1 cellular context compared by ENCODE assay signal in genomic region chr17:79741751-79742588, GRCh38.
TF ChIP-seq lines count a peak whose summit lies in the region.

No MANE protein-coding gene starts in this region.

TF ChIP-seq in WTC11, 78 proteins besides CTCF, POLR2A, EP300 and RAD21 (continued from another document and continues in another):
- TF ChIP-seq USF2 (CRISPR knock-in tag; IDR thresholded peaks at IDR 0.05), result no peak
- no peak for TF ChIP-seq FOXK1 (CRISPR knock-in tag; IDR thresholded peaks at IDR 0.05)
- TF ChIP-seq MXD4 (CRISPR knock-in tag; IDR thresholded peaks at IDR 0.05; ENCODE audit: borderline replicate concordance), result no peak
- no peak for TF ChIP-seq PREB (CRISPR knock-in tag; IDR thresholded peaks at IDR 0.05; ENCODE audit: borderline replicate concordance)
- no peak for TF ChIP-seq ZNF423 (CRISPR knock-in tag; IDR thresholded peaks at IDR 0.05)
- no peak for TF ChIP-seq STAT6 (CRISPR knock-in tag; conservative IDR thresholded peaks at IDR 0.05; ENCODE audit: low read depth)
- no peak for TF ChIP-seq ZNF671 (CRISPR knock-in tag; IDR thresholded peaks at IDR 0.05)
- no peak for TF ChIP-seq PRDM15 (CRISPR knock-in tag; IDR thresholded peaks at IDR 0.05)
- TF ChIP-seq E2F1 (CRISPR knock-in tag; IDR thresholded peaks at IDR 0.05), result no peak
- TF ChIP-seq ERG (CRISPR knock-in tag; IDR thresholded peaks at IDR 0.05), result no peak
- no peak for TF ChIP-seq EMX1 (CRISPR knock-in tag; IDR thresholded peaks at IDR 0.05)
- no peak for TF ChIP-seq ZNF425 (CRISPR knock-in tag; conservative IDR thresholded peaks at IDR 0.05)
- no peak for TF ChIP-seq ZNF416 (CRISPR knock-in tag; IDR thresholded peaks at IDR 0.05)
- no peak for TF ChIP-seq AR (CRISPR knock-in tag; IDR thresholded peaks at IDR 0.05)
- no peak for TF ChIP-seq ATF3 (CRISPR knock-in tag; conservative IDR thresholded peaks at IDR 0.05)
- no peak for TF ChIP-seq ZNF532 (CRISPR knock-in tag; IDR thresholded peaks at IDR 0.05; ENCODE audit: borderline replicate concordance)
- no peak for TF ChIP-seq E2F5 (CRISPR knock-in tag; IDR thresholded peaks at IDR 0.05)
- no peak for TF ChIP-seq JAZF1 (CRISPR knock-in tag; IDR thresholded peaks at IDR 0.05)
- TF ChIP-seq ZNF138 (CRISPR knock-in tag; conservative IDR thresholded peaks at IDR 0.05), result 0 out of 2 replicates have a peak, but pooled peaks have one; percentile 81
- no peak for TF ChIP-seq ATF1 (CRISPR knock-in tag; IDR thresholded peaks at IDR 0.05)
- no peak for TF ChIP-seq TEAD1 (CRISPR knock-in tag; IDR thresholded peaks at IDR 0.05)
